In genomic region chr16:23678430-23679273, GRCh38 we compare ENCODE assay signal across 8 cellular contexts. TPM values are rescaled to one million over a fixed set of nuclear protein-coding genes. Genes with fewer than 3 reads are reported as not detected.
DNase-seq lines count a peak whose midpoint lies in the region; ATAC-seq and TF ChIP-seq lines count a peak whose summit lies in the region.

TSS of gene PLK1 (plus strand) at chr16:23678889. CDS start at chr16:23678933, 44 bp downstream.

- H3K27ac ChIP-seq in coronary artery: peak within 1 kb of the TSS in 1 of 2 donors; percentile 47

- peak within 1 kb of the TSS; percentile 71 for H3K4me3 ChIP-seq in coronary artery

- TF ChIP-seq CTCF in AG09319 (IDR thresholded peaks at IDR 0.05; ENCODE audit: low read depth, low read length) (peak; percentile 53), coronary artery (IDR thresholded peaks at IDR 0.05) (no peak)

- DNase-seq in AG09319 (ENCODE audit: extremely low read depth, low read depth) (peak; percentile 30), NCI-H510A (lab: John Stamatoyannopoulos, UW) (peak; percentile 92), coronary artery (ENCODE audit: low spot score) (no peak), left lobe of liver (ENCODE audit: low spot score) (peak; percentile 78)
- peak; percentile 57 to 63 for DNase-seq in activated CD4-positive, alpha-beta T cell treated with anti-CD3 and anti-CD28 coated beads for 4 hours
- DNase-seq in stimulated activated CD4-positive, alpha-beta T cell treated with anti-CD3 and anti-CD28 coated beads, Interleukin-2, amount 100 ng/mL, for 48 hours: peak; percentile 78 to 81

- ATAC-seq in GM18907 (IDR thresholded peaks at IDR 0.05; ENCODE audit: unreplicated experiment) (peak; percentile 85), HG03342 (IDR thresholded peaks at IDR 0.05; ENCODE audit: unreplicated experiment) (peak; percentile 88), left lobe of liver (peak; percentile 97)

RNA-seq across cellular contexts. Expression of gene PLK1, which starts in this region (rescaled TPM):
- total RNA-seq in left lobe of liver: 1.0 TPM
